ENCODE assay signal across 17 cellular contexts in the genomic region with DNA sequence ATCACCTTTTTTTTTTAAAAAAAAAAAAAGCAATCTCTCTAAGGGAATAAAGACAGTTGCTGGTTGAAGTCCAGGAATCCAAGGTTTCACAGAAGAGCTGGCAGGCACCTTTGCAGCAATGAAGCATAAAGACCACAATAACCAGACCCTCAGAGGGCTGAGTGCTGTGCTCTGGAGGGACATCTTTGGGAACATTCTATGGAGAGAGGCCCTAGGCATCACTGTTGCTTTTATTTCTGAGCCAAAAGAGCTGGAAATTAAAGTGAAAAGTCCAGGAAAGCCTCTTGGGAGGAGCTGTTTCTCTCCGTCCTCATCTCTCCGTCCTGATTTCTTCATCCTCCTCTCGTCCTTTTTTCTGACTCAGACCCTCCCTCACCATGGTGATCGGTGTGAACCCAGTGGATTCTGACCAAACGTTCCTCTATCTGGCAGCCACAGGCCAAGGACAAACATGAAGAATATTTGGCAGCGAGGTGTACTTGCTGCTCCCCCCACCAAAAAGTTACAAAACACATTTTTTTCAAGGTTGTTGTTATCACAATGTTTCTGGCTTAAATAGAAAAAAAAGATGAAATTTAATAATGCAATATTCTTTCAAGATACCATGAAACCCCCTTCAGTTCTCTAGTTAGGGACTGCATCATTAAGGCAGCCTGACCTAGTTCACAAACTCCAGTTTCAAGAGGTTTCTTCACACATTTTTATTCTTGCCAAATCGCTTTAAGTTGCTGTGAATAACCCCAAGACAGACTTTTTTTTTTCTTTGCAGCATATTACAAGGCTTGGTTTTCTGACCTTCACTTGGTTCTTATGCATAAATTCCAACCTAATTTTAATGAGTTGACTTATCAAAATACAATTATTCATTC.
A peak's percentile ranks its signal among the peaks of the same experiment; 100 is the strongest.
DNase-seq lines count a peak whose midpoint lies in the region; ATAC-seq and TF ChIP-seq lines count a peak whose summit lies in the region.
"Had no signal": no experiment of that assay in that cellular context is flagged by ENCODE, and none has a peak within 500 bp of the region (broad histone marks: within the 10 kb centered on the region; RNA-seq: fewer than 3 reads in every experiment).

No MANE protein-coding gene starts in this region.

- H3K27me3 Mint-ChIP-seq in activated CD4-positive, alpha-beta T cell treated with anti-CD3 and anti-CD28 coated beads for 36 hours, result peaks cover 2% of the 10 kb centered on the region
- H3K27me3 Mint-ChIP-seq: activated CD4-positive, alpha-beta T cell treated with anti-CD3 and anti-CD28 coated beads, Interleukin-2, amount 10 ng/mL, durations not matched to agents 7 days and 5 days; activated naive CD4-positive, alpha-beta T cell treated with anti-CD3 and anti-CD28 coated beads, Interleukin-2, amount 50 U/mL, for 24 hours had no signal

- H3K4me3 ChIP-seq in gastroesophageal sphincter, result no peak overlapping the region
- H3K4me3 ChIP-seq in thyroid gland (replicated peaks in 1 of 3), result no peak overlapping the region
- H3K4me3 ChIP-seq: SJSA1 had no signal

- TF ChIP-seq POLR2A in gastroesophageal sphincter (IDR thresholded peaks at IDR 0.05) (no peak), thyroid gland (IDR thresholded peaks at IDR 0.05) (no peak)

- no peak overlapping the region for H3K4me3 Mint-ChIP-seq in activated CD4-positive, alpha-beta T cell treated with anti-CD3 and anti-CD28 coated beads for 36 hours
- H3K4me3 Mint-ChIP-seq: activated CD4-positive, alpha-beta T cell treated with anti-CD3 and anti-CD28 coated beads, Interleukin-2, amount 10 ng/mL, durations not matched to agents 7 days and 5 days; activated naive CD4-positive, alpha-beta T cell treated with anti-CD3 and anti-CD28 coated beads, Interleukin-2, amount 50 U/mL, for 24 hours had no signal

- no peaks in the 10 kb centered on the region for H3K9me3 ChIP-seq in gastroesophageal sphincter
- no peaks in the 10 kb centered on the region for H3K9me3 ChIP-seq in thyroid gland
- H3K9me3 ChIP-seq: SJSA1 had no signal

- H3K27ac Mint-ChIP-seq in activated CD4-positive, alpha-beta T cell treated with anti-CD3 and anti-CD28 coated beads for 36 hours, result no peak overlapping the region
- H3K27ac Mint-ChIP-seq: activated CD4-positive, alpha-beta T cell treated with anti-CD3 and anti-CD28 coated beads, Interleukin-2, amount 10 ng/mL, durations not matched to agents 7 days and 5 days; activated naive CD4-positive, alpha-beta T cell treated with anti-CD3 and anti-CD28 coated beads, Interleukin-2, amount 50 U/mL, for 24 hours had no signal

- H3K27ac ChIP-seq in angular gyrus (ENCODE audit: low read depth, low read length) (peak overlapping the region; percentile 51), gastroesophageal sphincter (peak overlapping the region in 3 of 4 donors; percentile 11 to 45 (median 35)), thyroid gland (peak overlapping the region; percentile 37 to 73 (median 54))
- H3K27ac ChIP-seq: C4-2B, SJSA1 had no signal

- H3K36me3 ChIP-seq in gastroesophageal sphincter, result no peaks in the 10 kb centered on the region
- no peaks in the 10 kb centered on the region for H3K36me3 ChIP-seq in thyroid gland
- H3K36me3 ChIP-seq: SJSA1 had no signal

- 31 to 74% methylated on average over 5 of the region's 7 CpGs for WGBS in gastroesophageal sphincter (ENCODE audit: low coverage in 1 of 2), 2 donors
- WGBS in thyroid gland, 2 donors, result 31 to 56% methylated on average over 7 of the region's 7 CpGs

- POLR2A ChIA-PET in activated CD4-positive, alpha-beta T cell treated with anti-CD3 and anti-CD28 coated beads for 36 hours (lab: Charles Lee), result no interaction called here

- ATAC-seq in gastroesophageal sphincter (peak; percentile 90), HG02588 (IDR thresholded peaks at IDR 0.05; ENCODE audit: unreplicated experiment) (no peak), GM18519 (IDR thresholded peaks at IDR 0.05; ENCODE audit: low FRiP score, unreplicated experiment) (no peak)
- no peak for ATAC-seq in activated CD4-positive, alpha-beta T cell treated with anti-CD3 and anti-CD28 coated beads for 36 hours

- H3K27me3 ChIP-seq in gastroesophageal sphincter, result no peaks in the 10 kb centered on the region
- no peaks in the 10 kb centered on the region for H3K27me3 ChIP-seq in thyroid gland
- H3K27me3 ChIP-seq: SJSA1 had no signal

- TF ChIP-seq EP300 in gastroesophageal sphincter (IDR thresholded peaks at IDR 0.05), result no peak

- no peak for TF ChIP-seq CTCF in gastroesophageal sphincter (IDR thresholded peaks at IDR 0.05)
- TF ChIP-seq CTCF in thyroid gland (IDR thresholded peaks at IDR 0.05), result no peak

- H3K4me1 Mint-ChIP-seq in activated CD4-positive, alpha-beta T cell treated with anti-CD3 and anti-CD28 coated beads for 36 hours, result no peaks in the 10 kb centered on the region
- H3K4me1 Mint-ChIP-seq: activated CD4-positive, alpha-beta T cell treated with anti-CD3 and anti-CD28 coated beads, Interleukin-2, amount 10 ng/mL, durations not matched to agents 7 days and 5 days; activated naive CD4-positive, alpha-beta T cell treated with anti-CD3 and anti-CD28 coated beads, Interleukin-2, amount 50 U/mL, for 24 hours had no signal

- intact Hi-C loops in thyroid gland (cut with DNase I), result no loop called here
- intact Hi-C loops in activated CD4-positive, alpha-beta T cell treated with anti-CD3 and anti-CD28 coated beads for 36 hours (cut with DNase I, micrococcal nuclease), result no loop called here

- CTCF ChIA-PET in activated CD4-positive, alpha-beta T cell treated with anti-CD3 and anti-CD28 coated beads for 36 hours (lab: Charles Lee), result no interaction called here

- no peaks in the 10 kb centered on the region for H3K36me3 Mint-ChIP-seq in activated CD4-positive, alpha-beta T cell treated with anti-CD3 and anti-CD28 coated beads for 36 hours (ENCODE audit: low read depth)
- H3K36me3 Mint-ChIP-seq: activated naive CD4-positive, alpha-beta T cell treated with anti-CD3 and anti-CD28 coated beads, Interleukin-2, amount 50 U/mL, for 24 hours had no signal

- H3K9me3 Mint-ChIP-seq in activated CD4-positive, alpha-beta T cell treated with anti-CD3 and anti-CD28 coated beads for 36 hours (ENCODE audit: low read depth), result no peaks in the 10 kb centered on the region
- H3K9me3 Mint-ChIP-seq: activated CD4-positive, alpha-beta T cell treated with anti-CD3 and anti-CD28 coated beads, Interleukin-2, amount 10 ng/mL, durations not matched to agents 7 days and 5 days; activated naive CD4-positive, alpha-beta T cell treated with anti-CD3 and anti-CD28 coated beads, Interleukin-2, amount 50 U/mL, for 24 hours had no signal

- H3K4me1 ChIP-seq in gastroesophageal sphincter (peaks cover 0 to 20% (median 0%) of the 10 kb centered on the region in 3 donors), thyroid gland (peaks cover 33 to 47% of the 10 kb centered on the region in 2 donors)
- H3K4me1 ChIP-seq: SJSA1 had no signal

- peak; percentile 63 for DNase-seq in medulla oblongata (ENCODE audit: extremely low spot score)
- DNase-seq in thyroid gland, result peak in 1 of 2 donors; percentile 38
- DNase-seq in activated CD4-positive, alpha-beta T cell treated with anti-CD3 and anti-CD28 coated beads for 36 hours, result no peak
- DNase-seq in stimulated activated CD4-positive, alpha-beta T cell treated with anti-CD3 and anti-CD28 coated beads, Interleukin-2, amount 100 ng/mL, for 24 hours, result no peak
- DNase-seq: activated CD4-positive, alpha-beta T cell treated with anti-CD3 and anti-CD28 coated beads, Interleukin-2, amount 10 ng/mL, durations not matched to agents 7 days and 5 days; activated T-cell treated with anti-CD3 and anti-CD28 coated beads for 4 hours; DND-41; NCI-H446 treated with DMSO at 0.1 percent for 48 hours; posterior cingulate gyrus; stimulated activated CD4-positive, alpha-beta T cell treated with anti-CD3 and anti-CD28 coated beads, Interleukin-15, amount 100 ng/mL, for 24 hours had no signal
